8 cellular contexts compared by ENCODE assay signal in genomic region chr2:10331702-10332401, GRCh38. TPM values are rescaled to one million over a fixed set of nuclear protein-coding genes. Genes with fewer than 3 reads are reported as not detected.
DNase-seq lines count a peak whose midpoint lies in the region; ATAC-seq and TF ChIP-seq lines count a peak whose summit lies in the region.

No MANE protein-coding gene starts in this region.

- H3K4me3 Mint-ChIP-seq in activated CD8-positive, alpha-beta T cell treated with anti-CD3 and anti-CD28 coated beads, Interleukin-2, amount 10 ng/mL, durations not matched to agents 7 days and 5 days, result peak overlapping the region; percentile 84
- peak overlapping the region; percentile 82 to 92 (median 89) for H3K4me3 Mint-ChIP-seq in immature natural killer cell

- POLR2A ChIA-PET in HEK293 (lab: Yijun Ruan, JAX), result interaction anchor here (1.0 kb wide), 1 partner anchor 11 kb away, joined by 3 read pairs; no protein-coding TSS in a partner anchor
- POLR2A ChIA-PET in activated CD8-positive, alpha-beta T cell treated with anti-CD3 and anti-CD28 coated beads, Interleukin-2, amount 10 ng/mL, durations not matched to agents 7 days and 5 days (lab: Charles Lee), result interaction anchor here (0.6 to 4.8 kb wide), 8 partner anchors 8 to 211 kb away, joined by 3 to 47 read pairs (median 4); partner anchors contain the start of gene HPCAL1

- H3K4me3 ChIP-seq in GM06990 (replicated peaks; ENCODE audit: low read depth, low read length) (peak overlapping the region; percentile 44), HEK293 (ENCODE audit: low read depth, low read length) (no peak overlapping the region)

- DNase-seq in GM06990 (ENCODE audit: extremely low read depth, insufficient read length) (peak; percentile 39), NCI-H1694 (lab: John Stamatoyannopoulos, UW) (peak; percentile 86), immature natural killer cell (peak in 2 of 3 donors; percentile 18 to 36), NCI-H1048 (lab: John Stamatoyannopoulos, UW) (no peak), NCI-H82 treated with DMSO at 0.1 percent for 48 hours (lab: John Stamatoyannopoulos, UW; ENCODE audit: unreplicated experiment) (no peak)
- DNase-seq in activated CD8-positive, alpha-beta T cell treated with anti-CD3 and anti-CD28 coated beads, Interleukin-2, amount 10 ng/mL, durations not matched to agents 7 days and 5 days, result peak; percentile 62
- peak; percentile 25 to 69 for DNase-seq in stimulated activated CD8-positive, alpha-beta memory T cell treated with anti-CD3 and anti-CD28 coated beads, Interleukin-7, amount 100 ng/mL, for 48 hours (ENCODE audit: extremely low read depth in 1 of 2, low read depth in 1 of 2)

- peaks cover 62% of the 10 kb centered on the region for H3K4me1 Mint-ChIP-seq in activated CD8-positive, alpha-beta T cell treated with anti-CD3 and anti-CD28 coated beads, Interleukin-2, amount 10 ng/mL, durations not matched to agents 7 days and 5 days (ENCODE audit: low read depth)
- peaks cover 54 to 66% of the 10 kb centered on the region in 2 donors for H3K4me1 Mint-ChIP-seq in immature natural killer cell

- peaks cover 6% of the 10 kb centered on the region for H3K4me1 ChIP-seq in HEK293 (ENCODE audit: control insufficient read depth, insufficient read depth, low read length)

- H3K27me3 Mint-ChIP-seq in activated CD8-positive, alpha-beta T cell treated with anti-CD3 and anti-CD28 coated beads, Interleukin-2, amount 10 ng/mL, durations not matched to agents 7 days and 5 days (ENCODE audit: low read depth), result no peaks in the 10 kb centered on the region
- H3K27me3 Mint-ChIP-seq in immature natural killer cell (ENCODE audit: low read depth in 3 of 3), result peaks cover 3 to 4% (median 4%) of the 10 kb centered on the region in 3 donors

- peaks cover 21% of the 10 kb centered on the region for H3K36me3 Mint-ChIP-seq in activated CD8-positive, alpha-beta T cell treated with anti-CD3 and anti-CD28 coated beads, Interleukin-2, amount 10 ng/mL, durations not matched to agents 7 days and 5 days (ENCODE audit: low read depth)
- peaks cover 0 to 8% (median 4%) of the 10 kb centered on the region in 3 donors for H3K36me3 Mint-ChIP-seq in immature natural killer cell

- H3K36me3 ChIP-seq in GM06990 (ENCODE audit: control insufficient read depth, insufficient read depth, low read length) (no peaks in the 10 kb centered on the region), HEK293 (ENCODE audit: control insufficient read depth in 2 of 2, insufficient read depth in 1 of 2, low read length in 2 of 2) (no peaks in the 10 kb centered on the region)

- TF ChIP-seq CTCF in GM06990 (IDR thresholded peaks at IDR 0.05; ENCODE audit: insufficient read depth, low read length, poor library complexity, severe bottlenecking), result no peak
- TF ChIP-seq CTCF in HEK293 (tag by site-specific recombination; IDR thresholded peaks at IDR 0.05), result no peak

- peak overlapping the region; percentile 85 for H3K27ac Mint-ChIP-seq in activated CD8-positive, alpha-beta T cell treated with anti-CD3 and anti-CD28 coated beads, Interleukin-2, amount 10 ng/mL, durations not matched to agents 7 days and 5 days
- H3K27ac Mint-ChIP-seq in immature natural killer cell, result peak overlapping the region; percentile 86 to 95 (median 91)

- CTCF ChIA-PET in HEK293 (lab: Yijun Ruan, JAX), result interaction anchor here (1.0 to 1.2 kb wide), 2 partner anchors 22 to 103 kb away, joined by 3 to 5 read pairs; no protein-coding TSS in a partner anchor
- CTCF ChIA-PET in activated CD8-positive, alpha-beta T cell treated with anti-CD3 and anti-CD28 coated beads, Interleukin-2, amount 10 ng/mL, durations not matched to agents 7 days and 5 days (lab: Charles Lee), result interaction anchor here (0.6 to 5.7 kb wide), 9 partner anchors 10 to 212 kb away, joined by 3 to 63 read pairs (median 3); partner anchors contain the start of gene HPCAL1

- H3K9me3 Mint-ChIP-seq in activated CD8-positive, alpha-beta T cell treated with anti-CD3 and anti-CD28 coated beads, Interleukin-2, amount 10 ng/mL, durations not matched to agents 7 days and 5 days (ENCODE audit: insufficient read depth), result no peaks in the 10 kb centered on the region
- H3K9me3 Mint-ChIP-seq in immature natural killer cell, result peaks cover 0 to 1% (median 0%) of the 10 kb centered on the region in 6 donors

- H3K27me3 ChIP-seq in GM06990 (replicated peaks; ENCODE audit: control insufficient read depth, insufficient read depth, low read length), result no peaks in the 10 kb centered on the region

- H3K27ac ChIP-seq in HEK293 (ENCODE audit: extremely low read depth, low read depth, low read length), result no peak overlapping the region

- H3K9me3 ChIP-seq in HEK293 (ENCODE audit: control insufficient read depth, insufficient read depth, low read depth, low read length), result no peaks in the 10 kb centered on the region

- ATAC-seq in activated CD8-positive, alpha-beta T cell treated with anti-CD3 and anti-CD28 coated beads, Interleukin-2, amount 10 ng/mL, durations not matched to agents 7 days and 5 days, result peak; percentile 32

TF ChIP-seq in HEK293, 187 proteins besides CTCF, POLR2A, EP300 and RAD21:
- TF ChIP-seq SCRT2 (tag by site-specific recombination; IDR thresholded peaks at IDR 0.05), result peak; percentile 100
- 0 out of 2 replicates have a peak, but pooled peaks have one; percentile 8 for TF ChIP-seq EGR2 (tag by site-specific recombination; IDR thresholded peaks at IDR 0.05; ENCODE audit: low read depth)
- TF ChIP-seq ZNF26 (tag by site-specific recombination; IDR thresholded peaks at IDR 0.05), result no peak
- peak; percentile 99 for TF ChIP-seq SCRT1 (tag by site-specific recombination; IDR thresholded peaks at IDR 0.05; ENCODE audit: borderline replicate concordance)
- no peak for TF ChIP-seq ZNF548 (tag by site-specific recombination; IDR thresholded peaks at IDR 0.05)
TF ChIP-seq in HEK293: peak in this region for 3.

RNA-seq across cellular contexts. Expression of gene HPCAL1, which starts 29.1 kb away (rescaled TPM):
- 10 to 100 TPM; 55.8 to 56.6 TPM for total RNA-seq in activated CD8-positive, alpha-beta T cell treated with anti-CD3 and anti-CD28 coated beads, Interleukin-2, amount 10 ng/mL, durations not matched to agents 7 days and 5 days
- 10 to 100 TPM; 64.9 to 89.7 (median 88.9) TPM for polyA plus RNA-seq in immature natural killer cell

Comparison
In these comparisons a context has a peak if more than half of its experiments do, and no peak if none do; other contexts are left out.
1. DNase-seq: peak in GM06990 (single experiment), NCI-H1694 (single experiment), activated CD8-positive, alpha-beta T cell treated with anti-CD3 and anti-CD28 coated beads, Interleukin-2, amount 10 ng/mL, durations not matched to agents 7 days and 5 days (single experiment), immature natural killer cell (2 of 3) and stimulated activated CD8-positive, alpha-beta memory T cell treated with anti-CD3 and anti-CD28 coated beads, Interleukin-7, amount 100 ng/mL, for 48 hours (2 of 2); none in NCI-H1048 (single experiment) and NCI-H82 treated with DMSO at 0.1 percent for 48 hours (single experiment).